ENCODE assay signal across 1 cellular context in the genomic region with DNA sequence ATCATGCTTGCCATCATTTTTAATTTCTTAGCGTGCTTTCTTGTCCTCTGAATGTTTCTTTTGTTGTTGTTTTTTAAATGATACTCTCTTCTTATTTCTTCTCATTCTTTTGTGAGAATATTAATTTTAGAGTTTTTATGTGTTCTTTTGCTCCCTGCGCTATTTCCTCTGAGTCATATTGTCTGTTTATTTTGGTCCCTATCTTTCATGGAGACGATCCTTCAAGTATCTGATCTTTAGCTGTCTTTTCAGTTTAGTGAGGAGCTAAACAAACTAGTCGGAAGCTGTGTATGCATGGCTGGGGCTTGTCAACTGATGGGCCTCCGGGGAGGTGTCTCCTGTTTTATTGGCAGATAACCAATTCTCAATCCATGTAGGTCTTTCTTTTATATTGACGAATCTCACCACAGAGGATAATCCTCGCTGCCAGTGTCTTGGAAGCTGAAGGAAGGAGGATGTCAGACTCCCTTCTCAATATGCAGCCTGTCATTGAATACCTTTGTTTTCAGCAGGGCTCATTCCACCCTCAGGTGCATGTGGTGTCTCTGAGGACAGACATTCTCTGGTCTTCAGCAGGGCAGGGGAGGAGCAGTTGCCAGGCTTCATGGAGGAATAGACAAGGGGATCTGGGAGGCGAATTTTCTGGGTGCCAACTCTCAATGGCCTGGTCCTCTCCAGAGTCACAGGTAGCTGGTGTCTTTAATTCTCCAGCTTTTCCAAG.
TF ChIP-seq lines count a peak whose summit lies in the region.

No MANE protein-coding gene starts in this region.

TF ChIP-seq in K562, 482 proteins besides CTCF, POLR2A, EP300 and RAD21 (continued from another document and continues in another):
- TF ChIP-seq, protein P1, sequence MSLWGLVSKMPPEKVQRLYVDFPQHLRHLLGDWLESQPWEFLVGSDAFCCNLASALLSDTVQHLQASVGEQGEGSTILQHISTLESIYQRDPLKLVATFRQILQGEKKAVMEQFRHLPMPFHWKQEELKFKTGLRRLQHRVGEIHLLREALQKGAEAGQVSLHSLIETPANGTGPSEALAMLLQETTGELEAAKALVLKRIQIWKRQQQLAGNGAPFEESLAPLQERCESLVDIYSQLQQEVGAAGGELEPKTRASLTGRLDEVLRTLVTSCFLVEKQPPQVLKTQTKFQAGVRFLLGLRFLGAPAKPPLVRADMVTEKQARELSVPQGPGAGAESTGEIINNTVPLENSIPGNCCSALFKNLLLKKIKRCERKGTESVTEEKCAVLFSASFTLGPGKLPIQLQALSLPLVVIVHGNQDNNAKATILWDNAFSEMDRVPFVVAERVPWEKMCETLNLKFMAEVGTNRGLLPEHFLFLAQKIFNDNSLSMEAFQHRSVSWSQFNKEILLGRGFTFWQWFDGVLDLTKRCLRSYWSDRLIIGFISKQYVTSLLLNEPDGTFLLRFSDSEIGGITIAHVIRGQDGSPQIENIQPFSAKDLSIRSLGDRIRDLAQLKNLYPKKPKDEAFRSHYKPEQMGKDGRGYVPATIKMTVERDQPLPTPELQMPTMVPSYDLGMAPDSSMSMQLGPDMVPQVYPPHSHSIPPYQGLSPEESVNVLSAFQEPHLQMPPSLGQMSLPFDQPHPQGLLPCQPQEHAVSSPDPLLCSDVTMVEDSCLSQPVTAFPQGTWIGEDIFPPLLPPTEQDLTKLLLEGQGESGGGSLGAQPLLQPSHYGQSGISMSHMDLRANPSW (CRISPR knock-in tag; IDR thresholded peaks at IDR 0.05) = no peak
- TF ChIP-seq, protein P2, sequence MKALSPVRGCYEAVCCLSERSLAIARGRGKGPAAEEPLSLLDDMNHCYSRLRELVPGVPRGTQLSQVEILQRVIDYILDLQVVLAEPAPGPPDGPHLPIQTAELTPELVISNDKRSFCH (CRISPR knock-in tag; IDR thresholded peaks at IDR 0.05) = no peak
- TF ChIP-seq, protein P2 (tag; IDR thresholded peaks at IDR 0.05) = no peak
- TF ChIP-seq C11orf30 (IDR thresholded peaks at IDR 0.05; ENCODE audit: low read depth) (peak; percentile 12; the same call in 1 of the 2 replicates), YBX1 (IDR thresholded peaks at IDR 0.05) (no peak), MECOM (CRISPR knock-in tag; IDR thresholded peaks at IDR 0.05) (peak; percentile 71; the same call in 1 of the 2 replicates), ZFP36 (IDR thresholded peaks at IDR 0.05; ENCODE audit: low read depth, low read length, partially characterized antibody) (no peak), TBP (optimal IDR thresholded peaks at IDR 0.05; ENCODE audit: low read depth, low read length) (no peak), MAFK (IDR thresholded peaks at IDR 0.05; ENCODE audit: low read length) (no peak), SMARCC2 (IDR thresholded peaks at IDR 0.05; ENCODE audit: low read depth) (peak; percentile 78; the same call in 1 of the 2 replicates), EHMT2 (IDR thresholded peaks at IDR 0.05) (no peak), JUND (IDR thresholded peaks at IDR 0.05; ENCODE audit: borderline replicate concordance, low read depth, low read length) (peak; percentile 80), JUND (tag; IDR thresholded peaks at IDR 0.05; ENCODE audit: borderline replicate concordance, low read depth, low read length) (peak; percentile 69; the same call in 1 of the 3 replicates), SMARCA4 (IDR thresholded peaks at IDR 0.05) (peak; percentile 83), NFRKB (IDR thresholded peaks at IDR 0.05; ENCODE audit: low read depth) (no peak; the same call in 1 of the 2 replicates), STAT5B (CRISPR knock-in tag; IDR thresholded peaks at IDR 0.05) (no peak), BRD4 (IDR thresholded peaks at IDR 0.05) (no peak), ELF4 (CRISPR knock-in tag; IDR thresholded peaks at IDR 0.05) (no peak), HDAC2 (IDR thresholded peaks at IDR 0.05) (0 out of 2 replicates have a peak, but pooled peaks have one; percentile 29), NFIX (CRISPR knock-in tag; IDR thresholded peaks at IDR 0.05; ENCODE audit: low read depth) (no peak), RFX7 (CRISPR knock-in tag; IDR thresholded peaks at IDR 0.05) (no peak), MEF2D (tag; conservative IDR thresholded peaks at IDR 0.05; ENCODE audit: low read depth) (0 out of 2 replicates have a peak, but pooled peaks have one; percentile 43), NR4A1 (CRISPR knock-in tag; IDR thresholded peaks at IDR 0.05) (no peak), NR4A1 (tag; IDR thresholded peaks at IDR 0.05) (no peak), RCOR1 (IDR thresholded peaks at IDR 0.05; ENCODE audit: borderline replicate concordance in 1 of 2, low read depth in 2 of 2, low read length in 2 of 2) (0 out of 4 replicates have a peak, but pooled peaks of 1 of the 2 experiments have one; percentile 32), KAT7 (CRISPR knock-in tag; IDR thresholded peaks at IDR 0.05; ENCODE audit: borderline replicate concordance) (0 out of 2 replicates have a peak, but pooled peaks have one; percentile 38), HLTF (IDR thresholded peaks at IDR 0.05) (0 out of 2 replicates have a peak, but pooled peaks have one; percentile 26), NFXL1 (CRISPR knock-in tag; IDR thresholded peaks at IDR 0.05) (no peak), TCF3 (CRISPR knock-in tag; IDR thresholded peaks at IDR 0.05) (0 out of 2 replicates have a peak, but pooled peaks have one; percentile 18), FOXA1 (IDR thresholded peaks at IDR 0.05; ENCODE audit: borderline replicate concordance) (no peak), HIVEP1 (CRISPR knock-in tag; IDR thresholded peaks at IDR 0.05) (no peak), FOSL1 (tag; conservative IDR thresholded peaks at IDR 0.05) (peak; percentile 87), ARID1B (IDR thresholded peaks at IDR 0.05) (peak; percentile 84), L3MBTL2 (IDR thresholded peaks at IDR 0.05) (0 out of 2 replicates have a peak, but pooled peaks have one; percentile 10), MEIS2 (IDR thresholded peaks at IDR 0.05; ENCODE audit: partially characterized antibody) (peak; percentile 70), ZZZ3 (IDR thresholded peaks at IDR 0.05) (no peak), NFE2 (IDR thresholded peaks at IDR 0.05; ENCODE audit: low read depth) (peak; percentile 13; the same call in 1 of the 2 replicates), FOXK2 (conservative IDR thresholded peaks at IDR 0.05 in 1 of 2, IDR thresholded peaks at IDR 0.05 in 1 of 2; ENCODE audit: low read depth in 2 of 2) (peak; percentile 27 to 57; a peak in 1 of 4 replicates)
- TF ChIP-seq, protein P3, sequence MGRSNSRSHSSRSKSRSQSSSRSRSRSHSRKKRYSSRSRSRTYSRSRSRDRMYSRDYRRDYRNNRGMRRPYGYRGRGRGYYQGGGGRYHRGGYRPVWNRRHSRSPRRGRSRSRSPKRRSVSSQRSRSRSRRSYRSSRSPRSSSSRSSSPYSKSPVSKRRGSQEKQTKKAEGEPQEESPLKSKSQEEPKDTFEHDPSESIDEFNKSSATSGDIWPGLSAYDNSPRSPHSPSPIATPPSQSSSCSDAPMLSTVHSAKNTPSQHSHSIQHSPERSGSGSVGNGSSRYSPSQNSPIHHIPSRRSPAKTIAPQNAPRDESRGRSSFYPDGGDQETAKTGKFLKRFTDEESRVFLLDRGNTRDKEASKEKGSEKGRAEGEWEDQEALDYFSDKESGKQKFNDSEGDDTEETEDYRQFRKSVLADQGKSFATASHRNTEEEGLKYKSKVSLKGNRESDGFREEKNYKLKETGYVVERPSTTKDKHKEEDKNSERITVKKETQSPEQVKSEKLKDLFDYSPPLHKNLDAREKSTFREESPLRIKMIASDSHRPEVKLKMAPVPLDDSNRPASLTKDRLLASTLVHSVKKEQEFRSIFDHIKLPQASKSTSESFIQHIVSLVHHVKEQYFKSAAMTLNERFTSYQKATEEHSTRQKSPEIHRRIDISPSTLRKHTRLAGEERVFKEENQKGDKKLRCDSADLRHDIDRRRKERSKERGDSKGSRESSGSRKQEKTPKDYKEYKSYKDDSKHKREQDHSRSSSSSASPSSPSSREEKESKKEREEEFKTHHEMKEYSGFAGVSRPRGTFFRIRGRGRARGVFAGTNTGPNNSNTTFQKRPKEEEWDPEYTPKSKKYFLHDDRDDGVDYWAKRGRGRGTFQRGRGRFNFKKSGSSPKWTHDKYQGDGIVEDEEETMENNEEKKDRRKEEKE (IDR thresholded peaks at IDR 0.05; ENCODE audit: borderline replicate concordance in 1 of 2, control insufficient read depth in 1 of 2, low read depth in 2 of 2, low read length in 1 of 2) = no peak
- TF ChIP-seq, protein P4, sequence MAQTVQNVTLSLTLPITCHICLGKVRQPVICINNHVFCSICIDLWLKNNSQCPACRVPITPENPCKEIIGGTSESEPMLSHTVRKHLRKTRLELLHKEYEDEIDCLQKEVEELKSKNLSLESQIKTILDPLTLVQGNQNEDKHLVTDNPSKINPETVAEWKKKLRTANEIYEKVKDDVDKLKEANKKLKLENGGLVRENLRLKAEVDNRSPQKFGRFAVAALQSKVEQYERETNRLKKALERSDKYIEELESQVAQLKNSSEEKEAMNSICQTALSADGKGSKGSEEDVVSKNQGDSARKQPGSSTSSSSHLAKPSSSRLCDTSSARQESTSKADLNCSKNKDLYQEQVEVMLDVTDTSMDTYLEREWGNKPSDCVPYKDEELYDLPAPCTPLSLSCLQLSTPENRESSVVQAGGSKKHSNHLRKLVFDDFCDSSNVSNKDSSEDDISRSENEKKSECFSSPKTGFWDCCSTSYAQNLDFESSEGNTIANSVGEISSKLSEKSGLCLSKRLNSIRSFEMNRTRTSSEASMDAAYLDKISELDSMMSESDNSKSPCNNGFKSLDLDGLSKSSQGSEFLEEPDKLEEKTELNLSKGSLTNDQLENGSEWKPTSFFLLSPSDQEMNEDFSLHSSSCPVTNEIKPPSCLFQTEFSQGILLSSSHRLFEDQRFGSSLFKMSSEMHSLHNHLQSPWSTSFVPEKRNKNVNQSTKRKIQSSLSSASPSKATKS (CRISPR knock-in tag; IDR thresholded peaks at IDR 0.05) = no peak
- TF ChIP-seq, protein P5, sequence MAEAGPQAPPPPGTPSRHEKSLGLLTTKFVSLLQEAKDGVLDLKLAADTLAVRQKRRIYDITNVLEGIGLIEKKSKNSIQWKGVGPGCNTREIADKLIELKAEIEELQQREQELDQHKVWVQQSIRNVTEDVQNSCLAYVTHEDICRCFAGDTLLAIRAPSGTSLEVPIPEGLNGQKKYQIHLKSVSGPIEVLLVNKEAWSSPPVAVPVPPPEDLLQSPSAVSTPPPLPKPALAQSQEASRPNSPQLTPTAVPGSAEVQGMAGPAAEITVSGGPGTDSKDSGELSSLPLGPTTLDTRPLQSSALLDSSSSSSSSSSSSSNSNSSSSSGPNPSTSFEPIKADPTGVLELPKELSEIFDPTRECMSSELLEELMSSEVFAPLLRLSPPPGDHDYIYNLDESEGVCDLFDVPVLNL (CRISPR knock-in tag; IDR thresholded peaks at IDR 0.05; ENCODE audit: low read depth) = no peak
- TF ChIP-seq, protein P6, sequence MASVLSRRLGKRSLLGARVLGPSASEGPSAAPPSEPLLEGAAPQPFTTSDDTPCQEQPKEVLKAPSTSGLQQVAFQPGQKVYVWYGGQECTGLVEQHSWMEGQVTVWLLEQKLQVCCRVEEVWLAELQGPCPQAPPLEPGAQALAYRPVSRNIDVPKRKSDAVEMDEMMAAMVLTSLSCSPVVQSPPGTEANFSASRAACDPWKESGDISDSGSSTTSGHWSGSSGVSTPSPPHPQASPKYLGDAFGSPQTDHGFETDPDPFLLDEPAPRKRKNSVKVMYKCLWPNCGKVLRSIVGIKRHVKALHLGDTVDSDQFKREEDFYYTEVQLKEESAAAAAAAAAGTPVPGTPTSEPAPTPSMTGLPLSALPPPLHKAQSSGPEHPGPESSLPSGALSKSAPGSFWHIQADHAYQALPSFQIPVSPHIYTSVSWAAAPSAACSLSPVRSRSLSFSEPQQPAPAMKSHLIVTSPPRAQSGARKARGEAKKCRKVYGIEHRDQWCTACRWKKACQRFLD (CRISPR knock-in tag; IDR thresholded peaks at IDR 0.05) = no peak
- TF ChIP-seq, protein P7, sequence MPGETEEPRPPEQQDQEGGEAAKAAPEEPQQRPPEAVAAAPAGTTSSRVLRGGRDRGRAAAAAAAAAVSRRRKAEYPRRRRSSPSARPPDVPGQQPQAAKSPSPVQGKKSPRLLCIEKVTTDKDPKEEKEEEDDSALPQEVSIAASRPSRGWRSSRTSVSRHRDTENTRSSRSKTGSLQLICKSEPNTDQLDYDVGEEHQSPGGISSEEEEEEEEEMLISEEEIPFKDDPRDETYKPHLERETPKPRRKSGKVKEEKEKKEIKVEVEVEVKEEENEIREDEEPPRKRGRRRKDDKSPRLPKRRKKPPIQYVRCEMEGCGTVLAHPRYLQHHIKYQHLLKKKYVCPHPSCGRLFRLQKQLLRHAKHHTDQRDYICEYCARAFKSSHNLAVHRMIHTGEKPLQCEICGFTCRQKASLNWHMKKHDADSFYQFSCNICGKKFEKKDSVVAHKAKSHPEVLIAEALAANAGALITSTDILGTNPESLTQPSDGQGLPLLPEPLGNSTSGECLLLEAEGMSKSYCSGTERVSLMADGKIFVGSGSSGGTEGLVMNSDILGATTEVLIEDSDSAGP (CRISPR knock-in tag; IDR thresholded peaks at IDR 0.05) = no peak
- TF ChIP-seq, protein P8, sequence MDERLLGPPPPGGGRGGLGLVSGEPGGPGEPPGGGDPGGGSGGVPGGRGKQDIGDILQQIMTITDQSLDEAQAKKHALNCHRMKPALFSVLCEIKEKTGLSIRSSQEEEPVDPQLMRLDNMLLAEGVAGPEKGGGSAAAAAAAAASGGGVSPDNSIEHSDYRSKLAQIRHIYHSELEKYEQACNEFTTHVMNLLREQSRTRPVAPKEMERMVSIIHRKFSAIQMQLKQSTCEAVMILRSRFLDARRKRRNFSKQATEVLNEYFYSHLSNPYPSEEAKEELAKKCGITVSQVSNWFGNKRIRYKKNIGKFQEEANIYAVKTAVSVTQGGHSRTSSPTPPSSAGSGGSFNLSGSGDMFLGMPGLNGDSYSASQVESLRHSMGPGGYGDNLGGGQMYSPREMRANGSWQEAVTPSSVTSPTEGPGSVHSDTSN (CRISPR knock-in tag; IDR thresholded peaks at IDR 0.05; ENCODE audit: low read depth) = no peak
- TF ChIP-seq, protein P8 (tag; conservative IDR thresholded peaks at IDR 0.05; ENCODE audit: low read depth) = no peak
- TF ChIP-seq, protein P9, sequence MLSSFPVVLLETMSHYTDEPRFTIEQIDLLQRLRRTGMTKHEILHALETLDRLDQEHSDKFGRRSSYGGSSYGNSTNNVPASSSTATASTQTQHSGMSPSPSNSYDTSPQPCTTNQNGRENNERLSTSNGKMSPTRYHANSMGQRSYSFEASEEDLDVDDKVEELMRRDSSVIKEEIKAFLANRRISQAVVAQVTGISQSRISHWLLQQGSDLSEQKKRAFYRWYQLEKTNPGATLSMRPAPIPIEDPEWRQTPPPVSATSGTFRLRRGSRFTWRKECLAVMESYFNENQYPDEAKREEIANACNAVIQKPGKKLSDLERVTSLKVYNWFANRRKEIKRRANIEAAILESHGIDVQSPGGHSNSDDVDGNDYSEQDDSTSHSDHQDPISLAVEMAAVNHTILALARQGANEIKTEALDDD (IDR thresholded peaks at IDR 0.05) = peak; percentile 94
